ENCODE assay signal across 1 cellular context in genomic region chr11:62645934-62646824, GRCh38.
TF ChIP-seq lines count a peak whose summit lies in the region.

Gene GANAB (minus strand): TSS chr11:62646613. CDS start chr11:62646599, 14 bp downstream.

TF ChIP-seq in K562, 482 proteins besides CTCF, POLR2A, EP300 and RAD21 (continued from another document):
- TF ChIP-seq XRCC4 (IDR thresholded peaks at IDR 0.05; ENCODE audit: extremely low read depth, insufficient read depth, insufficient read length) (no peak), XRCC3 (IDR thresholded peaks at IDR 0.05) (no peak), ARID3B (CRISPR knock-in tag; IDR thresholded peaks at IDR 0.05; ENCODE audit: borderline replicate concordance) (no peak), IRF2 (CRISPR knock-in tag; IDR thresholded peaks at IDR 0.05) (no peak), ZNF75A (CRISPR knock-in tag; IDR thresholded peaks at IDR 0.05) (no peak), ZNF143 (CRISPR knock-in tag; IDR thresholded peaks at IDR 0.05) (no peak)
